Comparison of ENCODE assay signal across 1 cellular context in the genomic region with DNA sequence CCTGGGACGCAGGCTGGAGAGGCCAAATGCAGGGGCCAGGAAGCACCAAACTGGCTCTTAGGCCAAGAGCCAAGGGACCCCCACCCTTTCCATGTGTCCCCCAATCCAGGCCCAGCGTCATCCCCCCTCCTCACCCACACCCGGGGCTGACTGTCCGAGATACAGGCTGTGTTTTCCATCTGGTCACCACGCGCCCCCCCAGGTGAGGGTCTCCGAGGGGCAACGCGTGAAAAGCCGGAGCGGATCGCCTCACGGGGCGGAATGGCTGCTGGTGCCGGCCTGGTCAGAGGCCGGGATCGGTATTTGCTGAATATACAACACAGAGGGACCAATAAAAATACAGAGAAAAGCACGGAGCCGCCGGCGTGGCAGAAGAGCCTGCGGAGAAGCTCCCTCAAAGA.
A peak's percentile ranks its signal among the peaks of the same experiment; 100 is the strongest.
TF ChIP-seq lines count a peak whose summit lies in the region.

No MANE protein-coding gene starts in this region.

TF ChIP-seq in WTC11, 78 proteins besides CTCF, POLR2A, EP300 and RAD21 (continued from another document):
- TF ChIP-seq HMGA2 (CRISPR knock-in tag; IDR thresholded peaks at IDR 0.05) (no peak), ZNF263 (CRISPR knock-in tag; IDR thresholded peaks at IDR 0.05; ENCODE audit: low read depth) (no peak), ZNF671 (CRISPR knock-in tag; IDR thresholded peaks at IDR 0.05) (no peak), ATF1 (CRISPR knock-in tag; IDR thresholded peaks at IDR 0.05) (no peak), GTF2I (CRISPR knock-in tag; conservative IDR thresholded peaks at IDR 0.05) (no peak), SOX15 (CRISPR knock-in tag; IDR thresholded peaks at IDR 0.05) (no peak), JUN (CRISPR knock-in tag; IDR thresholded peaks at IDR 0.05) (no peak), SP1 (CRISPR knock-in tag; conservative IDR thresholded peaks at IDR 0.05) (0 out of 2 replicates have a peak, but pooled peaks have one; percentile 24), ZNF232 (CRISPR knock-in tag; IDR thresholded peaks at IDR 0.05) (no peak), ZNF396 (CRISPR knock-in tag; IDR thresholded peaks at IDR 0.05; ENCODE audit: borderline replicate concordance) (no peak), FOXP1 (CRISPR knock-in tag; IDR thresholded peaks at IDR 0.05; ENCODE audit: borderline replicate concordance) (0 out of 2 replicates have a peak, but pooled peaks have one; percentile 21), NFYB (CRISPR knock-in tag; conservative IDR thresholded peaks at IDR 0.05; ENCODE audit: low read depth) (no peak), MYBL2 (CRISPR knock-in tag; IDR thresholded peaks at IDR 0.05) (no peak), RORB (CRISPR knock-in tag; IDR thresholded peaks at IDR 0.05) (no peak), CREM (CRISPR knock-in tag; IDR thresholded peaks at IDR 0.05) (no peak), ZNF219 (CRISPR knock-in tag; IDR thresholded peaks at IDR 0.05; ENCODE audit: borderline replicate concordance) (no peak), JAZF1 (CRISPR knock-in tag; IDR thresholded peaks at IDR 0.05) (no peak), KAT7 (CRISPR knock-in tag; IDR thresholded peaks at IDR 0.05; ENCODE audit: borderline replicate concordance) (no peak)
- TF ChIP-seq, protein P1, sequence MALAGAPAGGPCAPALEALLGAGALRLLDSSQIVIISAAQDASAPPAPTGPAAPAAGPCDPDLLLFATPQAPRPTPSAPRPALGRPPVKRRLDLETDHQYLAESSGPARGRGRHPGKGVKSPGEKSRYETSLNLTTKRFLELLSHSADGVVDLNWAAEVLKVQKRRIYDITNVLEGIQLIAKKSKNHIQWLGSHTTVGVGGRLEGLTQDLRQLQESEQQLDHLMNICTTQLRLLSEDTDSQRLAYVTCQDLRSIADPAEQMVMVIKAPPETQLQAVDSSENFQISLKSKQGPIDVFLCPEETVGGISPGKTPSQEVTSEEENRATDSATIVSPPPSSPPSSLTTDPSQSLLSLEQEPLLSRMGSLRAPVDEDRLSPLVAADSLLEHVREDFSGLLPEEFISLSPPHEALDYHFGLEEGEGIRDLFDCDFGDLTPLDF (CRISPR knock-in tag; IDR thresholded peaks at IDR 0.05), result no peak
- TF ChIP-seq, protein P2, sequence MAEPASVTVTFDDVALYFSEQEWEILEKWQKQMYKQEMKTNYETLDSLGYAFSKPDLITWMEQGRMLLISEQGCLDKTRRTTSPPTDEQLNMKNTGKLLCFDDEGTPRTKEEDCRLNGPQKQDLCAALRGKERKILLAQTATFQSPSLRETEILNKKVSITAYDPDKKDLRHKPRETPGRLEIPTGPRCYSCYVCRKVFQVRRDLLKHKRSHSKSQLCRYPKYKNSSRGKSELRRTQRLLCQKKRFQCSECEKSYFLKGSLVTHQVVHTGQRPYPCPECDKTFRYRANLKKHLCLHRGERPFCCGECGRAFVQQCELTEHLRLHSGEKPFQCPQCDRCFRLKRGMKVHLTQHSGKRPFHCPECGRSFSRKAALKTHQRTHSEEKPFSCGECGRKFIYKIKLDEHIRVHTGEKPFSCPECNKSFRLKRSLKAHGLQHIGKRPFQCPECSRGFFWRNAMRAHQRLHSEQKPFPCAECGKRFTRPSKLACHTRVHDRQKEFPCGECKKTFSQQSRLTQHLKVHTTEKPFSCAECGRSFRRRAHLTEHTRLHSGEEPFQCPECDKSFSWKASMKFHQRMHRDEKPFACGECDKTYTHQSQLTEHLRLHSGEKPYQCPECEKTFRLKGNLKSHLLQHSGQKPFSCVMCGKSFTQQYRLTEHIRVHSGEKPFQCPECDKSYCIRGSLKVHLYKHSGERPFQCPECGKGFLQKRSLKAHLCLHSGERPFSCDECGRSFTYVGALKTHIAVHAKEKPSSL (CRISPR knock-in tag; conservative IDR thresholded peaks at IDR 0.05), result no peak
- TF ChIP-seq, protein P3, sequence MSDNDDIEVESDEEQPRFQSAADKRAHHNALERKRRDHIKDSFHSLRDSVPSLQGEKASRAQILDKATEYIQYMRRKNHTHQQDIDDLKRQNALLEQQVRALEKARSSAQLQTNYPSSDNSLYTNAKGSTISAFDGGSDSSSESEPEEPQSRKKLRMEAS (CRISPR knock-in tag; IDR thresholded peaks at IDR 0.05), result no peak; the same call in 1 of the 2 replicates
- TF ChIP-seq, protein P4, sequence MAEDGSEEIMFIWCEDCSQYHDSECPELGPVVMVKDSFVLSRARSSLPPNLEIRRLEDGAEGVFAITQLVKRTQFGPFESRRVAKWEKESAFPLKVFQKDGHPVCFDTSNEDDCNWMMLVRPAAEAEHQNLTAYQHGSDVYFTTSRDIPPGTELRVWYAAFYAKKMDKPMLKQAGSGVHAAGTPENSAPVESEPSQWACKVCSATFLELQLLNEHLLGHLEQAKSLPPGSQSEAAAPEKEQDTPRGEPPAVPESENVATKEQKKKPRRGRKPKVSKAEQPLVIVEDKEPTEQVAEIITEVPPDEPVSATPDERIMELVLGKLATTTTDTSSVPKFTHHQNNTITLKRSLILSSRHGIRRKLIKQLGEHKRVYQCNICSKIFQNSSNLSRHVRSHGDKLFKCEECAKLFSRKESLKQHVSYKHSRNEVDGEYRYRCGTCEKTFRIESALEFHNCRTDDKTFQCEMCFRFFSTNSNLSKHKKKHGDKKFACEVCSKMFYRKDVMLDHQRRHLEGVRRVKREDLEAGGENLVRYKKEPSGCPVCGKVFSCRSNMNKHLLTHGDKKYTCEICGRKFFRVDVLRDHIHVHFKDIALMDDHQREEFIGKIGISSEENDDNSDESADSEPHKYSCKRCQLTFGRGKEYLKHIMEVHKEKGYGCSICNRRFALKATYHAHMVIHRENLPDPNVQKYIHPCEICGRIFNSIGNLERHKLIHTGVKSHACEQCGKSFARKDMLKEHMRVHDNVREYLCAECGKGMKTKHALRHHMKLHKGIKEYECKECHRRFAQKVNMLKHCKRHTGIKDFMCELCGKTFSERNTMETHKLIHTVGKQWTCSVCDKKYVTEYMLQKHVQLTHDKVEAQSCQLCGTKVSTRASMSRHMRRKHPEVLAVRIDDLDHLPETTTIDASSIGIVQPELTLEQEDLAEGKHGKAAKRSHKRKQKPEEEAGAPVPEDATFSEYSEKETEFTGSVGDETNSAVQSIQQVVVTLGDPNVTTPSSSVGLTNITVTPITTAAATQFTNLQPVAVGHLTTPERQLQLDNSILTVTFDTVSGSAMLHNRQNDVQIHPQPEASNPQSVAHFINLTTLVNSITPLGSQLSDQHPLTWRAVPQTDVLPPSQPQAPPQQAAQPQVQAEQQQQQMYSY (CRISPR knock-in tag; IDR thresholded peaks at IDR 0.05), result peak; percentile 99
- TF ChIP-seq, protein P5, sequence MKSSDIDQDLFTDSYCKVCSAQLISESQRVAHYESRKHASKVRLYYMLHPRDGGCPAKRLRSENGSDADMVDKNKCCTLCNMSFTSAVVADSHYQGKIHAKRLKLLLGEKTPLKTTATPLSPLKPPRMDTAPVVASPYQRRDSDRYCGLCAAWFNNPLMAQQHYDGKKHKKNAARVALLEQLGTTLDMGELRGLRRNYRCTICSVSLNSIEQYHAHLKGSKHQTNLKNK (CRISPR knock-in tag; IDR thresholded peaks at IDR 0.05), result no peak
- TF ChIP-seq, protein P6, sequence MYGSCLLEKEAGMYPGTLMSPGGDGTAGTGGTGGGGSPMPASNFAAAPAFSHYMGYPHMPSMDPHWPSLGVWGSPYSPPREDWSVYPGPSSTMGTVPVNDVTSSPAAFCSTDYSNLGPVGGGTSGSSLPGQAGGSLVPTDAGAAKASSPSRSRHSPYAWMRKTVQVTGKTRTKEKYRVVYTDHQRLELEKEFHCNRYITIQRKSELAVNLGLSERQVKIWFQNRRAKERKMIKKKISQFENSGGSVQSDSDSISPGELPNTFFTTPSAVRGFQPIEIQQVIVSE (CRISPR knock-in tag; IDR thresholded peaks at IDR 0.05; ENCODE audit: borderline replicate concordance), result no peak
